In genomic region chr2:109069430-109070194, GRCh38 we compare ENCODE assay signal across 1 cellular context.
TF ChIP-seq lines count a peak whose summit lies in the region.

No MANE protein-coding gene starts in this region.

TF ChIP-seq in HepG2, 621 proteins besides CTCF, POLR2A, EP300 and RAD21 (continued from another document and continues in another):
- TF ChIP-seq, protein P1, sequence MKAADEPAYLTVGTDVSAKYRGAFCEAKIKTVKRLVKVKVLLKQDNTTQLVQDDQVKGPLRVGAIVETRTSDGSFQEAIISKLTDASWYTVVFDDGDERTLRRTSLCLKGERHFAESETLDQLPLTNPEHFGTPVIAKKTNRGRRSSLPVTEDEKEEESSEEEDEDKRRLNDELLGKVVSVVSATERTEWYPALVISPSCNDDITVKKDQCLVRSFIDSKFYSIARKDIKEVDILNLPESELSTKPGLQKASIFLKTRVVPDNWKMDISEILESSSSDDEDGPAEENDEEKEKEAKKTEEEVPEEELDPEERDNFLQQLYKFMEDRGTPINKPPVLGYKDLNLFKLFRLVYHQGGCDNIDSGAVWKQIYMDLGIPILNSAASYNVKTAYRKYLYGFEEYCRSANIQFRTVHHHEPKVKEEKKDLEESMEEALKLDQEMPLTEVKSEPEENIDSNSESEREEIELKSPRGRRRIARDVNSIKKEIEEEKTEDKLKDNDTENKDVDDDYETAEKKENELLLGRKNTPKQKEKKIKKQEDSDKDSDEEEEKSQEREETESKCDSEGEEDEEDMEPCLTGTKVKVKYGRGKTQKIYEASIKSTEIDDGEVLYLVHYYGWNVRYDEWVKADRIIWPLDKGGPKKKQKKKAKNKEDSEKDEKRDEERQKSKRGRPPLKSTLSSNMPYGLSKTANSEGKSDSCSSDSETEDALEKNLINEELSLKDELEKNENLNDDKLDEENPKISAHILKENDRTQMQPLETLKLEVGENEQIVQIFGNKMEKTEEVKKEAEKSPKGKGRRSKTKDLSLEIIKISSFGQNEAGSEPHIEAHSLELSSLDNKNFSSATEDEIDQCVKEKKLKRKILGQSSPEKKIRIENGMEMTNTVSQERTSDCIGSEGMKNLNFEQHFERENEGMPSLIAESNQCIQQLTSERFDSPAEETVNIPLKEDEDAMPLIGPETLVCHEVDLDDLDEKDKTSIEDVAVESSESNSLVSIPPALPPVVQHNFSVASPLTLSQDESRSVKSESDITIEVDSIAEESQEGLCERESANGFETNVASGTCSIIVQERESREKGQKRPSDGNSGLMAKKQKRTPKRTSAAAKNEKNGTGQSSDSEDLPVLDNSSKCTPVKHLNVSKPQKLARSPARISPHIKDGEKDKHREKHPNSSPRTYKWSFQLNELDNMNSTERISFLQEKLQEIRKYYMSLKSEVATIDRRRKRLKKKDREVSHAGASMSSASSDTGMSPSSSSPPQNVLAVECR (CRISPR knock-in tag; IDR thresholded peaks at IDR 0.05; ENCODE audit: borderline replicate concordance), result 0 out of 2 replicates have a peak, but pooled peaks have one; percentile 20
- TF ChIP-seq PAF1 (CRISPR knock-in tag; IDR thresholded peaks at IDR 0.05) (no peak), ZNF430 (CRISPR knock-in tag; IDR thresholded peaks at IDR 0.05) (no peak), CC2D1A (CRISPR knock-in tag; IDR thresholded peaks at IDR 0.05) (no peak), U2AF1 (optimal IDR thresholded peaks at IDR 0.05; ENCODE audit: low read depth, low read length) (no peak), ZNF598 (CRISPR knock-in tag; IDR thresholded peaks at IDR 0.05; ENCODE audit: borderline replicate concordance) (no peak), HOXA7 (CRISPR knock-in tag; IDR thresholded peaks at IDR 0.05) (no peak), ZNF549 (CRISPR knock-in tag; IDR thresholded peaks at IDR 0.05) (no peak), HNF4G (IDR thresholded peaks at IDR 0.05; ENCODE audit: borderline replicate concordance, low read depth, low read length) (peak; percentile 65), HNF4G (CRISPR knock-in tag; IDR thresholded peaks at IDR 0.05; ENCODE audit: borderline replicate concordance, low read depth) (no peak), SATB2 (CRISPR knock-in tag; IDR thresholded peaks at IDR 0.05) (no peak), ZNF44 (CRISPR knock-in tag; IDR thresholded peaks at IDR 0.05) (no peak), ZNF441 (CRISPR knock-in tag; IDR thresholded peaks at IDR 0.05; ENCODE audit: borderline replicate concordance) (no peak), ZNF503 (CRISPR knock-in tag; IDR thresholded peaks at IDR 0.05) (no peak), KDM6A (CRISPR knock-in tag; IDR thresholded peaks at IDR 0.05; ENCODE audit: low read depth) (no peak), YEATS2 (CRISPR knock-in tag; IDR thresholded peaks at IDR 0.05; ENCODE audit: borderline replicate concordance) (no peak), REL (CRISPR knock-in tag; conservative IDR thresholded peaks at IDR 0.05) (no peak), ZMYM3 (CRISPR knock-in tag; IDR thresholded peaks at IDR 0.05) (no peak), NR2F6 (IDR thresholded peaks at IDR 0.05) (no peak), NR2F6 (CRISPR knock-in tag; IDR thresholded peaks at IDR 0.05) (peak; percentile 31; the same call in 1 of the 2 replicates), KDM3A (CRISPR knock-in tag; IDR thresholded peaks at IDR 0.05; ENCODE audit: low read depth) (no peak), TBP (CRISPR knock-in tag; IDR thresholded peaks at IDR 0.05) (no peak), NBN (conservative IDR thresholded peaks at IDR 0.05) (no peak), TCF7 (IDR thresholded peaks at IDR 0.05; ENCODE audit: low read depth) (peak; percentile 81), SRSF1 (optimal IDR thresholded peaks at IDR 0.05; ENCODE audit: low read depth, low read length) (no peak), ZNF235 (CRISPR knock-in tag; IDR thresholded peaks at IDR 0.05; ENCODE audit: borderline replicate concordance) (no peak), ZBTB2 (CRISPR knock-in tag; IDR thresholded peaks at IDR 0.05; ENCODE audit: low read depth) (no peak), PRPF4 (IDR thresholded peaks at IDR 0.05; ENCODE audit: low read depth, low read length, poor library complexity, severe bottlenecking) (no peak), ZNF263 (CRISPR knock-in tag; IDR thresholded peaks at IDR 0.05) (no peak), MXI1 (IDR thresholded peaks at IDR 0.05; ENCODE audit: borderline replicate concordance, low read depth, low read length) (no peak), ZNF367 (CRISPR knock-in tag; IDR thresholded peaks at IDR 0.05; ENCODE audit: borderline replicate concordance) (no peak), PRMT3 (CRISPR knock-in tag; IDR thresholded peaks at IDR 0.05; ENCODE audit: borderline replicate concordance, low read depth) (no peak)
- TF ChIP-seq, protein P2, sequence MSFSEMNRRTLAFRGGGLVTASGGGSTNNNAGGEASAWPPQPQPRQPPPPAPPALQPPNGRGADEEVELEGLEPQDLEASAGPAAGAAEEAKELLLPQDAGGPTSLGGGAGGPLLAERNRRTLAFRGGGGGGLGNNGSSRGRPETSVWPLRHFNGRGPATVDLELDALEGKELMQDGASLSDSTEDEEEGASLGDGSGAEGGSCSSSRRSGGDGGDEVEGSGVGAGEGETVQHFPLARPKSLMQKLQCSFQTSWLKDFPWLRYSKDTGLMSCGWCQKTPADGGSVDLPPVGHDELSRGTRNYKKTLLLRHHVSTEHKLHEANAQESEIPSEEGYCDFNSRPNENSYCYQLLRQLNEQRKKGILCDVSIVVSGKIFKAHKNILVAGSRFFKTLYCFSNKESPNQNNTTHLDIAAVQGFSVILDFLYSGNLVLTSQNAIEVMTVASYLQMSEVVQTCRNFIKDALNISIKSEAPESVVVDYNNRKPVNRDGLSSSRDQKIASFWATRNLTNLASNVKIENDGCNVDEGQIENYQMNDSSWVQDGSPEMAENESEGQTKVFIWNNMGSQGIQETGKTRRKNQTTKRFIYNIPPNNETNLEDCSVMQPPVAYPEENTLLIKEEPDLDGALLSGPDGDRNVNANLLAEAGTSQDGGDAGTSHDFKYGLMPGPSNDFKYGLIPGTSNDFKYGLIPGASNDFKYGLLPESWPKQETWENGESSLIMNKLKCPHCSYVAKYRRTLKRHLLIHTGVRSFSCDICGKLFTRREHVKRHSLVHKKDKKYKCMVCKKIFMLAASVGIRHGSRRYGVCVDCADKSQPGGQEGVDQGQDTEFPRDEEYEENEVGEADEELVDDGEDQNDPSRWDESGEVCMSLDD (CRISPR knock-in tag; IDR thresholded peaks at IDR 0.05; ENCODE audit: borderline replicate concordance), result no peak
- TF ChIP-seq, protein P3, sequence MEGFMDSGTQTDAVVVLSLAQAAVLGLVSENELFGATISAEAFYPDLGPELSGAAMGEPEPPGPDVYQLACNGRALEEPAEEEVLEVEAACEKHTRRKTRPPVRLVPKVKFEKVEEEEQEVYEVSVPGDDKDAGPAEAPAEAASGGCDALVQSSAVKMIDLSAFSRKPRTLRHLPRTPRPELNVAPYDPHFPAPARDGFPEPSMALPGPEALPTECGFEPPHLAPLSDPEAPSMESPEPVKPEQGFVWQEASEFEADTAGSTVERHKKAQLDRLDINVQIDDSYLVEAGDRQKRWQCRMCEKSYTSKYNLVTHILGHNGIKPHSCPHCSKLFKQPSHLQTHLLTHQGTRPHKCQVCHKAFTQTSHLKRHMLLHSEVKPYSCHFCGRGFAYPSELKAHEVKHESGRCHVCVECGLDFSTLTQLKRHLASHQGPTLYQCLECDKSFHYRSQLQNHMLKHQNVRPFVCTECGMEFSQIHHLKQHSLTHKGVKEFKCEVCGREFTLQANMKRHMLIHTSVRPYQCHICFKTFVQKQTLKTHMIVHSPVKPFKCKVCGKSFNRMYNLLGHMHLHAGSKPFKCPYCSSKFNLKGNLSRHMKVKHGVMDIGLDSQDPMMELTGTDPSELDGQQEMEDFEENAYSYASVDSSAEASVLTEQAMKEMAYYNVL (CRISPR knock-in tag; IDR thresholded peaks at IDR 0.05; ENCODE audit: borderline replicate concordance), result peak; percentile 81; the same call in 1 of the 2 replicates
- TF ChIP-seq, protein P4, sequence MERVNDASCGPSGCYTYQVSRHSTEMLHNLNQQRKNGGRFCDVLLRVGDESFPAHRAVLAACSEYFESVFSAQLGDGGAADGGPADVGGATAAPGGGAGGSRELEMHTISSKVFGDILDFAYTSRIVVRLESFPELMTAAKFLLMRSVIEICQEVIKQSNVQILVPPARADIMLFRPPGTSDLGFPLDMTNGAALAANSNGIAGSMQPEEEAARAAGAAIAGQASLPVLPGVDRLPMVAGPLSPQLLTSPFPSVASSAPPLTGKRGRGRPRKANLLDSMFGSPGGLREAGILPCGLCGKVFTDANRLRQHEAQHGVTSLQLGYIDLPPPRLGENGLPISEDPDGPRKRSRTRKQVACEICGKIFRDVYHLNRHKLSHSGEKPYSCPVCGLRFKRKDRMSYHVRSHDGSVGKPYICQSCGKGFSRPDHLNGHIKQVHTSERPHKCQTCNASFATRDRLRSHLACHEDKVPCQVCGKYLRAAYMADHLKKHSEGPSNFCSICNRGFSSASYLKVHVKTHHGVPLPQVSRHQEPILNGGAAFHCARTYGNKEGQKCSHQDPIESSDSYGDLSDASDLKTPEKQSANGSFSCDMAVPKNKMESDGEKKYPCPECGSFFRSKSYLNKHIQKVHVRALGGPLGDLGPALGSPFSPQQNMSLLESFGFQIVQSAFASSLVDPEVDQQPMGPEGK (CRISPR knock-in tag; IDR thresholded peaks at IDR 0.05), result no peak
- TF ChIP-seq, protein P5, sequence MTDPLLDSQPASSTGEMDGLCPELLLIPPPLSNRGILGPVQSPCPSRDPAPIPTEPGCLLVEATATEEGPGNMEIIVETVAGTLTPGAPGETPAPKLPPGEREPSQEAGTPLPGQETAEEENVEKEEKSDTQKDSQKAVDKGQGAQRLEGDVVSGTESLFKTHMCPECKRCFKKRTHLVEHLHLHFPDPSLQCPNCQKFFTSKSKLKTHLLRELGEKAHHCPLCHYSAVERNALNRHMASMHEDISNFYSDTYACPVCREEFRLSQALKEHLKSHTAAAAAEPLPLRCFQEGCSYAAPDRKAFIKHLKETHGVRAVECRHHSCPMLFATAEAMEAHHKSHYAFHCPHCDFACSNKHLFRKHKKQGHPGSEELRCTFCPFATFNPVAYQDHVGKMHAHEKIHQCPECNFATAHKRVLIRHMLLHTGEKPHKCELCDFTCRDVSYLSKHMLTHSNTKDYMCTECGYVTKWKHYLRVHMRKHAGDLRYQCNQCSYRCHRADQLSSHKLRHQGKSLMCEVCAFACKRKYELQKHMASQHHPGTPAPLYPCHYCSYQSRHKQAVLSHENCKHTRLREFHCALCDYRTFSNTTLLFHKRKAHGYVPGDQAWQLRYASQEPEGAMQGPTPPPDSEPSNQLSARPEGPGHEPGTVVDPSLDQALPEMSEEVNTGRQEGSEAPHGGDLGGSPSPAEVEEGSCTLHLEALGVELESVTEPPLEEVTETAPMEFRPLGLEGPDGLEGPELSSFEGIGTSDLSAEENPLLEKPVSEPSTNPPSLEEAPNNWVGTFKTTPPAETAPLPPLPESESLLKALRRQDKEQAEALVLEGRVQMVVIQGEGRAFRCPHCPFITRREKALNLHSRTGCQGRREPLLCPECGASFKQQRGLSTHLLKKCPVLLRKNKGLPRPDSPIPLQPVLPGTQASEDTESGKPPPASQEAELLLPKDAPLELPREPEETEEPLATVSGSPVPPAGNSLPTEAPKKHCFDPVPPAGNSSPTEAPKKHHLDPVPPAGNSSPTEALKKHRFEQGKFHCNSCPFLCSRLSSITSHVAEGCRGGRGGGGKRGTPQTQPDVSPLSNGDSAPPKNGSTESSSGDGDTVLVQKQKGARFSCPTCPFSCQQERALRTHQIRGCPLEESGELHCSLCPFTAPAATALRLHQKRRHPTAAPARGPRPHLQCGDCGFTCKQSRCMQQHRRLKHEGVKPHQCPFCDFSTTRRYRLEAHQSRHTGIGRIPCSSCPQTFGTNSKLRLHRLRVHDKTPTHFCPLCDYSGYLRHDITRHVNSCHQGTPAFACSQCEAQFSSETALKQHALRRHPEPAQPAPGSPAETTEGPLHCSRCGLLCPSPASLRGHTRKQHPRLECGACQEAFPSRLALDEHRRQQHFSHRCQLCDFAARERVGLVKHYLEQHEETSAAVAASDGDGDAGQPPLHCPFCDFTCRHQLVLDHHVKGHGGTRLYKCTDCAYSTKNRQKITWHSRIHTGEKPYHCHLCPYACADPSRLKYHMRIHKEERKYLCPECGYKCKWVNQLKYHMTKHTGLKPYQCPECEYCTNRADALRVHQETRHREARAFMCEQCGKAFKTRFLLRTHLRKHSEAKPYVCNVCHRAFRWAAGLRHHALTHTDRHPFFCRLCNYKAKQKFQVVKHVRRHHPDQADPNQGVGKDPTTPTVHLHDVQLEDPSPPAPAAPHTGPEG (CRISPR knock-in tag; IDR thresholded peaks at IDR 0.05), result no peak
- TF ChIP-seq, protein P6, sequence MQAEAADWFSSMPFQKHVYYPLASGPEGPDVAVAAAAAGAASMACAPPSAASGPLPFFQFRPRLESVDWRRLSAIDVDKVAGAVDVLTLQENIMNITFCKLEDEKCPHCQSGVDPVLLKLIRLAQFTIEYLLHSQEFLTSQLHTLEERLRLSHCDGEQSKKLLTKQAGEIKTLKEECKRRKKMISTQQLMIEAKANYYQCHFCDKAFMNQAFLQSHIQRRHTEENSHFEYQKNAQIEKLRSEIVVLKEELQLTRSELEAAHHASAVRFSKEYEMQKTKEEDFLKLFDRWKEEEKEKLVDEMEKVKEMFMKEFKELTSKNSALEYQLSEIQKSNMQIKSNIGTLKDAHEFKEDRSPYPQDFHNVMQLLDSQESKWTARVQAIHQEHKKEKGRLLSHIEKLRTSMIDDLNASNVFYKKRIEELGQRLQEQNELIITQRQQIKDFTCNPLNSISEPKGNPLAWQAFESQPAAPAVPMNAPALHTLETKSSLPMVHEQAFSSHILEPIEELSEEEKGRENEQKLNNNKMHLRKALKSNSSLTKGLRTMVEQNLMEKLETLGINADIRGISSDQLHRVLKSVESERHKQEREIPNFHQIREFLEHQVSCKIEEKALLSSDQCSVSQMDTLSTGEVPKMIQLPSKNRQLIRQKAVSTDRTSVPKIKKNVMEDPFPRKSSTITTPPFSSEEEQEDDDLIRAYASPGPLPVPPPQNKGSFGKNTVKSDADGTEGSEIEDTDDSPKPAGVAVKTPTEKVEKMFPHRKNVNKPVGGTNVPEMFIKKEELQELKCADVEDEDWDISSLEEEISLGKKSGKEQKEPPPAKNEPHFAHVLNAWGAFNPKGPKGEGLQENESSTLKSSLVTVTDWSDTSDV (CRISPR knock-in tag; IDR thresholded peaks at IDR 0.05), result no peak
